In genomic region chr4:138796761-138797160, GRCh38 we compare ENCODE assay signal across 23 cellular contexts.
"Had no signal": no experiment of that assay in that cellular context is flagged by ENCODE, and none has a peak within 500 bp of the region (broad histone marks: within the 10 kb centered on the region; RNA-seq: fewer than 3 reads in every experiment).

No MANE protein-coding gene starts in this region.

- H3K36me3 Mint-ChIP-seq: immature natural killer cell; memory B cell; natural killer cell; stimulated activated effector memory CD8-positive, alpha-beta T cell treated with anti-CD3 and anti-CD28 coated beads, Interleukin-12 subunit alpha, Interleukin-12 subunit beta, amount 100 ng/mL, for 72 hours; type B pancreatic cell had no signal

- H3K27ac Mint-ChIP-seq: effector memory CD8-positive, alpha-beta T cell; immature natural killer cell; memory B cell; natural killer cell; stimulated activated effector memory CD8-positive, alpha-beta T cell treated with anti-CD3 and anti-CD28 coated beads, Interleukin-12 subunit alpha, Interleukin-12 subunit beta, amount 100 ng/mL, for 72 hours; type B pancreatic cell had no signal

- H3K4me3 Mint-ChIP-seq: effector memory CD8-positive, alpha-beta T cell; immature natural killer cell; memory B cell; natural killer cell; neural crest cell; stimulated activated effector memory CD8-positive, alpha-beta T cell treated with anti-CD3 and anti-CD28 coated beads, Interleukin-12 subunit alpha, Interleukin-12 subunit beta, amount 100 ng/mL, for 72 hours; type B pancreatic cell had no signal

- DNase-seq: cortex of kidney; effector memory CD8-positive, alpha-beta T cell; erythroblast; esophagus squamous epithelium; foreskin melanocyte; glutamatergic neuron; heart right ventricle; hippocampal formation; immature natural killer cell; islet precursor cell; natural killer cell; sigmoid colon; stimulated activated CD4-positive, alpha-beta T cell treated with anti-CD3 and anti-CD28 coated beads, Interleukin-2, amount 100 ng/mL, for 24 hours; stimulated activated CD4-positive, alpha-beta T cell treated with anti-CD3 and anti-CD28 coated beads, Interleukin-4, amount 100 ng/mL, for 24 hours; stimulated activated naive CD4-positive, alpha-beta T cell treated with Interleukin-2 at 50 U/mL for 16 hours; stomach; thyroid gland had no signal

- ATAC-seq: effector memory CD8-positive, alpha-beta T cell; heart right ventricle; left lobe of liver; natural killer cell; stimulated activated effector memory CD8-positive, alpha-beta T cell treated with anti-CD3 and anti-CD28 coated beads, Interleukin-12 subunit alpha, Interleukin-12 subunit beta, amount 100 ng/mL, for 72 hours had no signal

- FAIRE-seq: endometrium had no signal

- H3K9me3 Mint-ChIP-seq: neural crest cell, type B pancreatic cell had no signal

- H3K4me1 Mint-ChIP-seq: immature natural killer cell; natural killer cell; neural crest cell; stimulated activated effector memory CD8-positive, alpha-beta T cell treated with anti-CD3 and anti-CD28 coated beads, Interleukin-12 subunit alpha, Interleukin-12 subunit beta, amount 100 ng/mL, for 72 hours had no signal
